In genomic region chr21:46437096-46437498, GRCh38 we compare ENCODE assay signal across 2 cellular contexts.
TF ChIP-seq lines count a peak whose summit lies in the region.

No MANE protein-coding gene starts in this region.

TF ChIP-seq in WTC11, 78 proteins besides CTCF, POLR2A, EP300 and RAD21:
- TF ChIP-seq SP1 (CRISPR knock-in tag; conservative IDR thresholded peaks at IDR 0.05) (no peak), NR3C1 (CRISPR knock-in tag; conservative IDR thresholded peaks at IDR 0.05; ENCODE audit: low read depth) (no peak), NFYB (CRISPR knock-in tag; conservative IDR thresholded peaks at IDR 0.05; ENCODE audit: low read depth) (no peak), ETV6 (CRISPR knock-in tag; IDR thresholded peaks at IDR 0.05) (no peak), SMAD3 (CRISPR knock-in tag; IDR thresholded peaks at IDR 0.05; ENCODE audit: borderline replicate concordance) (no peak)
TF ChIP-seq in WTC11: peak in this region for 0.

TF ChIP-seq in H1, 55 proteins besides CTCF, POLR2A, EP300 and RAD21:
- TF ChIP-seq CHD2 (IDR thresholded peaks at IDR 0.05; ENCODE audit: low read length) = no peak
- no peak for TF ChIP-seq PHF8 (conservative IDR thresholded peaks at IDR 0.05; ENCODE audit: low read depth, low read length)
- TF ChIP-seq JUND (IDR thresholded peaks at IDR 0.05; ENCODE audit: low read length) = no peak
- no peak for TF ChIP-seq HDAC2 (IDR thresholded peaks at IDR 0.05; ENCODE audit: borderline replicate concordance in 1 of 2, low read depth in 2 of 2, low read length in 2 of 2)
- TF ChIP-seq, protein P1, sequence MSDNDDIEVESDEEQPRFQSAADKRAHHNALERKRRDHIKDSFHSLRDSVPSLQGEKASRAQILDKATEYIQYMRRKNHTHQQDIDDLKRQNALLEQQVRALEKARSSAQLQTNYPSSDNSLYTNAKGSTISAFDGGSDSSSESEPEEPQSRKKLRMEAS (IDR thresholded peaks at IDR 0.05) = no peak
- no peak for TF ChIP-seq GABPA (IDR thresholded peaks at IDR 0.05; ENCODE audit: borderline replicate concordance, insufficient read depth, low read length)
- TF ChIP-seq CEBPB (IDR thresholded peaks at IDR 0.05; ENCODE audit: low read depth, low read length) = no peak
- TF ChIP-seq KDM4A (IDR thresholded peaks at IDR 0.05; ENCODE audit: low read depth, low read length, severe bottlenecking) = no peak
- no peak for TF ChIP-seq TAF7 (optimal IDR thresholded peaks at IDR 0.05; ENCODE audit: borderline replicate concordance, low read depth, low read length)
- TF ChIP-seq ASH2L (IDR thresholded peaks at IDR 0.05; ENCODE audit: low read length) = no peak
- TF ChIP-seq KDM5A (IDR thresholded peaks at IDR 0.05; ENCODE audit: low read length) = no peak
- no peak for TF ChIP-seq SIN3A (conservative IDR thresholded peaks at IDR 0.05 in 1 of 2, IDR thresholded peaks at IDR 0.05 in 1 of 2; ENCODE audit: low read depth in 1 of 2, low read length in 2 of 2)
- TF ChIP-seq HDAC6 (IDR thresholded peaks at IDR 0.05; ENCODE audit: low read depth, low read length) = no peak
- TF ChIP-seq JUN (IDR thresholded peaks at IDR 0.05; ENCODE audit: low read depth, low read length) = no peak
- no peak for TF ChIP-seq SUZ12 (IDR thresholded peaks at IDR 0.05; ENCODE audit: low read length)
- TF ChIP-seq CTBP2 (IDR thresholded peaks at IDR 0.05; ENCODE audit: borderline replicate concordance, insufficient read depth, insufficient read length, low read length) = no peak
- TF ChIP-seq CBX5 (IDR thresholded peaks at IDR 0.05; ENCODE audit: low read depth, low read length) = no peak
- TF ChIP-seq POU5F1 (IDR thresholded peaks at IDR 0.05; ENCODE audit: low read depth, low read length) = no peak
